In the genomic region with DNA sequence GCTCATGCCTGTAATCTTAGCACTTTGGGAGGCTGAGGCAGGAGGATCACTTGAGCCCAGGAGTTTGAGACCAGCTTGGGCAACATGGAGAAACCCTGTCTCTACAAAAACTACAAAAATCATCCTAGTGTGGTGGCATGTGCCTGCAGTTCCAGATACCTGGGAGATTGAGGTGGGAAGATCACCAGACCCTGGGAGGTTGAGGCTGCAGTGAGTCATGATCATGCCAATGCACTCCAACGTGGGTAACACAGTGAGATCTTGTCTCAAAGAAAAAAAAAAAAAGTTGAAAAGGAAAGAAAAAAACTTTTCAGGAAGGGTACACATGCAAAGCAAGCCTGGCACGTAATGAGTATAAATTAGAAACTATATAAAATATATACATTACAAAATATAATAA, we compare ENCODE assay signal across 35 cellular contexts.
"Had no signal": no experiment of that assay in that cellular context is flagged by ENCODE, and none has a peak within 500 bp of the region (broad histone marks: within the 10 kb centered on the region; RNA-seq: fewer than 3 reads in every experiment).

No MANE protein-coding gene starts in this region.

- DNase-seq: activated B cell treated with CpG ODN at 0.5 μM for 24 hours; activated CD4-positive, alpha-beta memory T cell treated with anti-CD3 and anti-CD28 coated beads for 36 hours; activated CD4-positive, alpha-beta T cell treated with anti-CD3 and anti-CD28 coated beads for 4 hours; activated CD4-positive, alpha-beta T cell treated with anti-CD3 and anti-CD28 coated beads, Interleukin-2, amount 10 ng/mL, durations not matched to agents 24 days and 14 days; activated CD4-positive, alpha-beta T cell treated with anti-CD3 and anti-CD28 coated beads, Interleukin-2, amount 50 U/mL, for 1 hour; activated CD4-positive, alpha-beta T cell treated with anti-CD3 and anti-CD28 coated beads, Interleukin-2, amount 50 U/mL, for 4 hours; activated CD4-positive, CD25-positive, alpha-beta regulatory T cell treated with anti-CD3 and anti-CD28 coated beads, Interleukin-2, amount 50 U/mL, for 72 hours; activated CD8-positive, alpha-beta memory T cell treated with anti-CD3 and anti-CD28 coated beads, Interleukin-2, amount 50 U/mL, for 4 hours; activated CD8-positive, alpha-beta T cell treated with anti-CD3 and anti-CD28 coated beads for 36 hours; activated effector memory CD4-positive, alpha-beta T cell treated with anti-CD3 and anti-CD28 coated beads, Interleukin-2, amount 50 U/mL, for 16 hours; activated gamma-delta T cell treated with Interleukin-2 at 50 U/mL for 16 hours; activated naive CD4-positive, alpha-beta T cell; activated naive CD4-positive, alpha-beta T cell treated with anti-CD3 and anti-CD28 coated beads for 36 hours; activated naive CD4-positive, alpha-beta T cell treated with anti-CD3 and anti-CD28 coated beads, Interleukin-2, amount 50 U/mL, for 16 hours; activated naive CD8-positive, alpha-beta T cell treated with anti-CD3 and anti-CD28 coated beads for 36 hours; activated T-cell treated with anti-CD3 and anti-CD28 coated beads for 4 hours; activated T-cell treated with anti-CD3 and anti-CD28 coated beads, Interleukin-2, amount 50 U/mL, for 1 hour; activated T-cell treated with anti-CD3 and anti-CD28 coated beads, Interleukin-2, amount 50 U/mL, for 4 hours; activated T-cell treated with anti-CD3 and anti-CD28 coated beads, Interleukin-2, amount 50 U/mL, for 72 hours; adrenal gland; amniotic stem cell; aorta; body of pancreas; brain microvascular endothelial cell; central memory CD4-positive, alpha-beta T cell; T-helper 1 cell; T-helper 2 cell; T-helper 9 cell had no signal

- H3K9me3 ChIP-seq: adrenal gland, body of pancreas, breast epithelium had no signal

- H3K27ac Mint-ChIP-seq: activated B cell treated with CpG ODN at 0.5 μM for 24 hours; activated CD4-positive, alpha-beta memory T cell treated with anti-CD3 and anti-CD28 coated beads for 36 hours; activated CD4-positive, alpha-beta T cell treated with anti-CD3 and anti-CD28 coated beads, Interleukin-2, amount 10 ng/mL, durations not matched to agents 24 days and 14 days; activated CD8-positive, alpha-beta T cell treated with anti-CD3 and anti-CD28 coated beads for 36 hours; activated naive CD4-positive, alpha-beta T cell treated with anti-CD3 and anti-CD28 coated beads for 36 hours; activated naive CD4-positive, alpha-beta T cell treated with anti-CD3 and anti-CD28 coated beads, Interleukin-2, amount 50 U/mL, for 72 hours; activated naive CD8-positive, alpha-beta T cell treated with anti-CD3 and anti-CD28 coated beads for 36 hours; activated T-cell treated with anti-CD3 and anti-CD28 coated beads, Interleukin-2, amount 50 U/mL, for 72 hours; activated T-helper 1 cell treated with anti-CD3 and anti-CD28 coated beads, Interleukin-12 subunit alpha, Interleukin-12 subunit beta, Interleukin-2, Interleukin-4 antibody, amounts not matched to agents 30 ng/mL and 10 ng/mL and 1 ng/mL, durations not matched to agents 14 hours and 24 hours and 36 hours; activated T-helper 17 cell treated with anti-CD3 and anti-CD28 coated beads, Interleukin-2, amount 50 U/mL, for 72 hours; T-helper 1 cell treated with Interleukin-12 subunit alpha and Interleukin-12 subunit beta and Interleukin-4 antibody, amounts not matched to agents 30 μg/mL and 1 μg/mL, for 36 hours; T-helper 2 cell treated with Interferon-gamma antibody and Interleukin-4, amounts not matched to agents 5 μg/mL and 100 μg/mL, for 36 hours had no signal

- H3K27me3 Mint-ChIP-seq: activated B cell treated with CpG ODN at 0.5 μM for 24 hours; activated CD4-positive, alpha-beta memory T cell treated with anti-CD3 and anti-CD28 coated beads for 36 hours; activated CD4-positive, alpha-beta T cell treated with anti-CD3 and anti-CD28 coated beads, Interleukin-2, amount 10 ng/mL, durations not matched to agents 24 days and 14 days; activated CD8-positive, alpha-beta T cell treated with anti-CD3 and anti-CD28 coated beads for 36 hours; activated naive CD8-positive, alpha-beta T cell treated with anti-CD3 and anti-CD28 coated beads for 36 hours; activated T-helper 17 cell treated with anti-CD3 and anti-CD28 coated beads, Interleukin-2, amount 50 U/mL, for 72 hours had no signal

- H3K4me3 Mint-ChIP-seq: activated B cell treated with CpG ODN at 0.5 μM for 24 hours; activated CD4-positive, alpha-beta memory T cell treated with anti-CD3 and anti-CD28 coated beads for 36 hours; activated CD4-positive, alpha-beta T cell treated with anti-CD3 and anti-CD28 coated beads, Interleukin-2, amount 10 ng/mL, durations not matched to agents 24 days and 14 days; activated CD8-positive, alpha-beta T cell treated with anti-CD3 and anti-CD28 coated beads for 36 hours; activated naive CD4-positive, alpha-beta T cell treated with anti-CD3 and anti-CD28 coated beads for 36 hours; activated naive CD8-positive, alpha-beta T cell treated with anti-CD3 and anti-CD28 coated beads for 36 hours; activated T-cell treated with anti-CD3 and anti-CD28 coated beads, Interleukin-2, amount 50 U/mL, for 4 hours; activated T-cell treated with anti-CD3 and anti-CD28 coated beads, Interleukin-2, amount 50 U/mL, for 72 hours; activated T-helper 1 cell treated with anti-CD3 and anti-CD28 coated beads, Interleukin-12 subunit alpha, Interleukin-12 subunit beta, Interleukin-2, Interleukin-4 antibody, amounts not matched to agents 30 ng/mL and 10 ng/mL and 1 ng/mL, durations not matched to agents 14 hours and 24 hours and 36 hours; activated T-helper 17 cell treated with anti-CD3 and anti-CD28 coated beads, Interleukin-2, amount 50 U/mL, for 72 hours; T-helper 1 cell treated with Interleukin-12 subunit alpha and Interleukin-12 subunit beta and Interleukin-4 antibody, amounts not matched to agents 30 μg/mL and 1 μg/mL, for 36 hours; T-helper 2 cell treated with Interferon-gamma antibody and Interleukin-4, amounts not matched to agents 5 μg/mL and 100 μg/mL, for 36 hours had no signal

- H3K4me1 Mint-ChIP-seq: activated B cell treated with CpG ODN at 0.5 μM for 24 hours; activated CD4-positive, alpha-beta T cell treated with anti-CD3 and anti-CD28 coated beads, Interleukin-2, amount 10 ng/mL, durations not matched to agents 24 days and 14 days; activated naive CD8-positive, alpha-beta T cell treated with anti-CD3 and anti-CD28 coated beads for 36 hours; activated T-helper 17 cell treated with anti-CD3 and anti-CD28 coated beads, Interleukin-2, amount 50 U/mL, for 72 hours had no signal

- H3K27ac ChIP-seq: adrenal gland, body of pancreas, brain microvascular endothelial cell, breast epithelium, VCaP had no signal

- H3K27me3 ChIP-seq: adrenal gland, body of pancreas, brain microvascular endothelial cell, breast epithelium had no signal

- H3K9me3 Mint-ChIP-seq: T-helper 1 cell treated with Interleukin-12 subunit alpha and Interleukin-12 subunit beta and Interleukin-4 antibody, amounts not matched to agents 30 μg/mL and 1 μg/mL, for 36 hours; T-helper 2 cell treated with Interferon-gamma antibody and Interleukin-4, amounts not matched to agents 5 μg/mL and 100 μg/mL, for 36 hours had no signal

- H3K4me1 ChIP-seq: adrenal gland, body of pancreas, breast epithelium had no signal
